In the genomic region with DNA sequence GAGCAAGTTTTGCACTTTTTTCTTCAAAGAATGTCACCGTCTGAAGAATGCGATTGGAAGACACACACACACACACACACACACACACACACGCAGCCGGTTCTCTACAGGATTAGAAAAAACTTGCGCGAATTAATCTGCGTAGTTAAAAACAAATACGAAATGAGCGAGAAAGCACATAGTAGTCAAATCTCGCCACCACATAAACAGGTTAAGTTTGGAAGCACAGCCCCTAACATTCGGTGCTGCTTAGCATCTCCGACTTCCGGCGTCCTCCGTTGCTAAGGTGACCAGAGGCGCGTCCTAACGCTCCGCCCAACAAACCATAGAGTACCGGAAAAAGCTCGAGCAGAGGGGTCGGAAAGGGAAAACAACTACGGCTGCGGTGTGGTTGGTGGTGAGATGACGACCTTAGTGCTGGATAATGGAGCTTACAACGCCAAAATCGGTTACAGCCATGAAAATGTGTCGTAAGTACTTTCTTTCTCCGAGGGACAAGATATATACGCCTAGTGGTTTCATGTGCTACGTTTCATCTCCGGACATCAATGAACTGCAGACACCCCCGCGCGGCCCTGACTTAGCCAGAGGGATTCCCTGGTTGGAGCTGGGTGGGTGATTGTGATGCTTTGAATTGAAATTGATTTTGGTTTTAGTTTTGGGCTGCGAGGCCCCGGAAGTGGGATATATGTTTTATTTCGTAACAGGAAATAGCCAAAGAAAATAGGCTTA, we compare ENCODE assay signal across 8 cellular contexts. TPM values are rescaled to one million over a fixed set of nuclear protein-coding genes. Genes with fewer than 3 reads are reported as not detected.
DNase-seq lines count a peak whose midpoint lies in the region; ATAC-seq and TF ChIP-seq lines count a peak whose summit lies in the region.

A gene (plus strand): TSS at position 366 of the 732 bp plus-strand sequence. CDS start 37 bp downstream, at position 403.

- intact Hi-C loops in activated B cell treated with CpG ODN at 0.5 μM for 24 hours (cut with micrococcal nuclease) = loop anchor here (1.0 to 10.0 kb wide), 7 partner anchors 36 to 1632 kb away; a partner anchor contains a TSS

- TF ChIP-seq CTCF in AG09309 (IDR thresholded peaks at IDR 0.05; ENCODE audit: control insufficient read depth, insufficient read depth, low read depth, low read length, missing control alignments) (no peak), activated B cell treated with CpG ODN at 0.5 μM for 24 hours (IDR thresholded peaks at IDR 0.05) (no peak)

- no peaks in the 10 kb centered on the region for H3K27me3 Mint-ChIP-seq in activated B cell treated with CpG ODN at 0.5 μM for 24 hours

- peak within 1 kb of the TSS; percentile 98 for H3K4me3 Mint-ChIP-seq in activated B cell treated with CpG ODN at 0.5 μM for 24 hours

- peak; percentile 65 for TF ChIP-seq POLR2A in GM18951 (IDR thresholded peaks at IDR 0.05; ENCODE audit: extremely low read depth, insufficient read depth, insufficient read length)

- POLR2A ChIA-PET in activated B cell treated with CpG ODN at 0.5 μM for 24 hours (lab: Charles Lee) = interaction anchor here (0.6 to 1.9 kb wide), 5 partner anchors 37 to 120 kb away, joined by 3 to 26 read pairs (median 4); a partner anchor contains a TSS

- H3K9me3 Mint-ChIP-seq in activated B cell treated with CpG ODN at 0.5 μM for 24 hours = no peaks in the 10 kb centered on the region

- DNase-seq in AG09309 (ENCODE audit: low read depth) = peak; percentile 81
- DNase-seq in NCI-H345 (lab: John Stamatoyannopoulos, UW) = peak; percentile 97
- peak; percentile 93 for DNase-seq in activated B cell treated with CpG ODN at 0.5 μM for 24 hours
- DNase-seq in central memory CD4-positive, alpha-beta T cell = peak; percentile 97
- DNase-seq in islet precursor cell = peak; percentile 98
- DNase-seq in stimulated activated CD4-positive, alpha-beta T cell treated with anti-CD3 and anti-CD28 coated beads, Interleukin-15, amount 100 ng/mL, for 1 hour (ENCODE audit: low read depth in 1 of 2, low spot score in 1 of 2) = peak; percentile 88 to 90

- peak within 1 kb of the TSS; percentile 95 for H3K27ac Mint-ChIP-seq in activated B cell treated with CpG ODN at 0.5 μM for 24 hours

- CTCF ChIA-PET in activated B cell treated with CpG ODN at 0.5 μM for 24 hours (lab: Charles Lee) = no interaction called here

- in situ Hi-C loops in GM18951 (cut with MboI; ENCODE audit: low sequenced_read_pairs, unreplicated experiment) = no loop called here

- H3K4me3 ChIP-seq in AG09309 (ENCODE audit: control insufficient read depth, low read depth, low read length) = peak within 1 kb of the TSS; percentile 72

- peaks cover 29% of the 10 kb centered on the region for H3K4me1 Mint-ChIP-seq in activated B cell treated with CpG ODN at 0.5 μM for 24 hours

- ATAC-seq in HG03196 (IDR thresholded peaks at IDR 0.05; ENCODE audit: unreplicated experiment) = peak; percentile 94
- ATAC-seq in activated B cell treated with CpG ODN at 0.5 μM for 24 hours (ENCODE audit: low read depth) = peak; percentile 85

- peaks cover 11% of the 10 kb centered on the region for H3K36me3 Mint-ChIP-seq in activated B cell treated with CpG ODN at 0.5 μM for 24 hours (ENCODE audit: low read depth)

RNA-seq across cellular contexts. Expression of the gene that starts here (rescaled TPM):
- total RNA-seq in activated B cell treated with CpG ODN at 0.5 μM for 24 hours = 23.5 and 27.5 TPM in 2 replicates

Comparison
In these comparisons a context has a peak if more than half of its experiments do, and no peak if none do; other contexts are left out.
1. Peak in every context shown above with its lines: DNase-seq, ATAC-seq and H3K4me3 ChIP-seq.